ENCODE assay signal across 9 cellular contexts in the genomic region with DNA sequence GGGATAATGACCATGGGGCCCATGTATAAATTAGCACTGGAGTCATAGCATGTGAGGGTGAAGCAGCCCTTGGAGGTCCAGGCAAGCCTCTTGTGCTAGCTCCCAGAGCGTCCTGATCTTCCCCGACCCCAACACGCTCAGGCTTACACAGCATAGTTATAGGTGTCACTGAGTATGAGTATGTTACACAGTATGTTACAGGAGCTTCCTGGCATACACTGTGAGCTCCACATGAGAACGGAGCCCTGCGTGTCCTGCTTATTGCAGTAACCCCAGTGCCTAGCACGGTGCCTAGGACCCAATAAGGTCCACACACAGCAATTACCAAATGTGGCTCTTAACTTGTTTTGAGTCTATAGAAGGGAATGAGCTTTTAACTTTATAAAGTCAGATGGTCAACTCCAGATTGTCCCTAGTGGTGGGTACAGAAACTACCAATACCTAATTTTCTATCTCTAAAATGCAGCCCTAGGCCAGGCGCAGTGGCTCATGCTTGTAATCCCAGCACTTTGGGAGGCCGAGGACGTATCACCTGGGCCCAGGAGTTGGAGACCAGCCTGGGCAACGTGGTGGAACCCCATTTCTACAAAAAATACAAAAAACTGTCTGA.
DNase-seq lines count a peak whose midpoint lies in the region; ATAC-seq and TF ChIP-seq lines count a peak whose summit lies in the region.
"Had no signal": no experiment of that assay in that cellular context is flagged by ENCODE, and none has a peak within 500 bp of the region (broad histone marks: within the 10 kb centered on the region; RNA-seq: fewer than 3 reads in every experiment).

No MANE protein-coding gene starts in this region.

- H3K27ac Mint-ChIP-seq in neural crest cell (ENCODE audit: unreplicated experiment) = no peak overlapping the region

- no peaks in the 10 kb centered on the region for H3K27me3 ChIP-seq in adrenal gland
- H3K27me3 ChIP-seq: BLaER1 treated with 17β-estradiol and CSF1 and Interleukin-3, amounts not matched to agents 10 nM and 100 nM had no signal

- no peaks in the 10 kb centered on the region for H3K27me3 Mint-ChIP-seq in neural crest cell (ENCODE audit: low read depth)

- H3K9me3 ChIP-seq in adrenal gland (replicated peaks in 1 of 3) = peaks cover 0 to 4% (median 0%) of the 10 kb centered on the region in 3 donors
- H3K9me3 ChIP-seq: BLaER1 treated with 17β-estradiol and CSF1 and Interleukin-3, amounts not matched to agents 10 nM and 100 nM had no signal

- H3K36me3 ChIP-seq in adrenal gland (replicated peaks in 1 of 2) = no peaks in the 10 kb centered on the region
- H3K36me3 ChIP-seq: BLaER1 treated with 17β-estradiol and CSF1 and Interleukin-3, amounts not matched to agents 10 nM and 100 nM had no signal

- peak in 4 of 6 experiments; percentile 14 to 21 (median 18) for TF ChIP-seq CTCF in adrenal gland (IDR thresholded peaks at IDR 0.05)
- peak; percentile 64 for TF ChIP-seq CTCF in neural crest cell (conservative IDR thresholded peaks at IDR 0.05)

- H3K4me1 Mint-ChIP-seq in neural crest cell = no peaks in the 10 kb centered on the region

- H3K4me3 ChIP-seq in adrenal gland = no peak overlapping the region
- H3K4me3 ChIP-seq: BLaER1 treated with 17β-estradiol and CSF1 and Interleukin-3, amounts not matched to agents 10 nM and 100 nM had no signal

- H3K36me3 Mint-ChIP-seq in neural crest cell (ENCODE audit: low read depth) = no peaks in the 10 kb centered on the region

- ATAC-seq in HG03280 (IDR thresholded peaks at IDR 0.05; ENCODE audit: unreplicated experiment) = peak; percentile 68

- no peaks in the 10 kb centered on the region for H3K4me1 ChIP-seq in adrenal gland (replicated peaks in 1 of 2)

- no peak overlapping the region for H3K27ac ChIP-seq in adrenal gland
- H3K27ac ChIP-seq: BLaER1 treated with 17β-estradiol and CSF1 and Interleukin-3, amounts not matched to agents 10 nM and 100 nM had no signal

- no peaks in the 10 kb centered on the region for H3K9me3 Mint-ChIP-seq in neural crest cell

- H3K4me3 Mint-ChIP-seq in neural crest cell = no peak overlapping the region

- TF ChIP-seq POLR2A in adrenal gland (IDR thresholded peaks at IDR 0.05) = no peak

- intact Hi-C loops in adrenal gland (cut with DNase I) = loop anchor here (10.0 kb wide), 2 partner anchors 356 to 1836 kb away; no protein-coding TSS in a partner anchor

- WGBS in adrenal gland, 4 donors = 84 to 93% (median 86%) methylated on average over 10 of the region's 10 CpGs

- DNase-seq in NCI-H82 (lab: John Stamatoyannopoulos, UW) = peak; percentile 18
- no peak for DNase-seq in NCI-H82 treated with DMSO at 0.1 percent for 48 hours (lab: John Stamatoyannopoulos, UW; ENCODE audit: unreplicated experiment)
- DNase-seq in adrenal gland = no peak
- no peak for DNase-seq in neural crest cell (ENCODE audit: low read depth, low spot score)
- DNase-seq in activated CD8-positive, alpha-beta memory T cell treated with anti-CD3 and anti-CD28 coated beads for 24 hours = no peak
- no peak for DNase-seq in NCI-H2029 (lab: John Stamatoyannopoulos, UW)
- no peak for DNase-seq in NCI-H2107 (lab: John Stamatoyannopoulos, UW)
